In the genomic region with DNA sequence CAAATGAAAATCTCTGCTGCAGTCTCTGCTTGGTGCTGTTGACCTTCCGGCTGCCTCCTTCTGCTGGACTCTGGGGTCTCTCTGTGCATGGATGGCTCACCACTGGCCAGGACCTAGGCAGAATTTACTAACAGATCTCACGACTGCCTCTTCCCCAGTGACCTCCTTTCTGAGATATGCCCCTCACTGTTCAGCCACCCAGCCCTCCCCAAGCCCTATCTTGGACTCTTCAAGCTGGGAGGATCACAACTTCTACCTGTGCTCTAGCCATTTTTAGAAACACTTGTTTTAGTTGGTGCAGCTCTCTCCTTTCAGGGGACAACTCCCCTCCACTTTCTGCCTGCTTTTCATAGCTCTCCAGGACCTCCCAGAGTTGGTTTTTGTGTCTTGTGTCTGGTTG, we compare ENCODE assay signal across 14 cellular contexts. TPM values are rescaled to one million over a fixed set of nuclear protein-coding genes. Genes with fewer than 3 reads are reported as not detected.
"Had no signal": no experiment of that assay in that cellular context is flagged by ENCODE, and none has a peak within 500 bp of the region (broad histone marks: within the 10 kb centered on the region; RNA-seq: fewer than 3 reads in every experiment).

No MANE protein-coding gene starts in this region.

- H3K4me3 ChIP-seq: gastroesophageal sphincter, mucosa of descending colon, prostate gland, sigmoid colon, thoracic aorta had no signal

- H3K27ac ChIP-seq: brain microvascular endothelial cell, gastroesophageal sphincter, prostate gland, sigmoid colon, thoracic aorta had no signal

- H3K36me3 Mint-ChIP-seq: activated naive CD8-positive, alpha-beta T cell treated with anti-CD3 and anti-CD28 coated beads for 36 hours had no signal

- H3K27ac Mint-ChIP-seq: activated naive CD8-positive, alpha-beta T cell treated with anti-CD3 and anti-CD28 coated beads for 36 hours had no signal

- H3K27me3 ChIP-seq: brain microvascular endothelial cell, gastroesophageal sphincter, sigmoid colon had no signal

- FAIRE-seq: endometrium, urothelium cell line had no signal

- H3K4me3 Mint-ChIP-seq: activated naive CD8-positive, alpha-beta T cell treated with anti-CD3 and anti-CD28 coated beads for 36 hours had no signal

- DNase-seq: activated naive CD8-positive, alpha-beta T cell treated with anti-CD3 and anti-CD28 coated beads for 36 hours; brain microvascular endothelial cell; mucosa of descending colon; naive thymus-derived CD4-positive, alpha-beta T cell; sigmoid colon; stimulated activated CD4-positive, alpha-beta T cell treated with anti-CD3 and anti-CD28 coated beads, Interleukin-12 subunit alpha, Interleukin-12 subunit beta, amount 100 ng/mL, for 4 hours; stimulated activated CD4-positive, alpha-beta T cell treated with anti-CD3 and anti-CD28 coated beads, Interleukin-2, amount 100 ng/mL, for 24 hours; T-helper 1 cell; T1000 had no signal

- H3K36me3 ChIP-seq: brain microvascular endothelial cell, prostate gland, sigmoid colon, thoracic aorta had no signal

- H3K4me1 ChIP-seq: prostate gland had no signal

- H3K9me3 ChIP-seq: mucosa of descending colon, prostate gland, sigmoid colon, thoracic aorta had no signal

RNA-seq across cellular contexts. Expression of a gene that starts 50.2 kb away (rescaled TPM):
- polyA plus RNA-seq: naive thymus-derived CD4-positive, alpha-beta T cell had no signal
